ENCODE assay signal across 21 cellular contexts in genomic region chr17:9221231-9222180, GRCh38.
DNase-seq lines count a peak whose midpoint lies in the region; TF ChIP-seq lines count a peak whose summit lies in the region.
"Had no signal": no experiment of that assay in that cellular context is flagged by ENCODE, and none has a peak within 500 bp of the region (broad histone marks: within the 10 kb centered on the region; RNA-seq: fewer than 3 reads in every experiment).

No MANE protein-coding gene starts in this region.

- H2AFZ ChIP-seq in osteoblast (ENCODE audit: low read length), result no peak overlapping the region

- H3K4me3 ChIP-seq in HUES6 (ENCODE audit: low read depth, low read length) (no peak overlapping the region), esophagus muscularis mucosa (no peak overlapping the region), osteoblast (ENCODE audit: insufficient read depth, low read length) (no peak overlapping the region)
- H3K4me3 ChIP-seq: HAP-1, Peyer's patch had no signal

- intact Hi-C loops in esophagus muscularis mucosa (cut with DNase I), result no loop called here

- H3K27me3 ChIP-seq in HUES6 (ENCODE audit: control insufficient read depth, insufficient read depth, low read length) (no peaks in the 10 kb centered on the region; the same call in 1 of the 2 replicates), esophagus muscularis mucosa (no peaks in the 10 kb centered on the region), osteoblast (ENCODE audit: insufficient read depth, low read length) (no peaks in the 10 kb centered on the region)
- H3K27me3 ChIP-seq: Peyer's patch had no signal

- TF ChIP-seq POLR2A in esophagus muscularis mucosa (IDR thresholded peaks at IDR 0.05; ENCODE audit: low read depth), result no peak

- H3K9ac ChIP-seq in HUES6 (ENCODE audit: low read length), result peak overlapping the region; percentile 17

- DNase-seq in ELF-1 (ENCODE audit: low read depth, low spot score) (peak; percentile 48), esophagus muscularis mucosa (ENCODE audit: extremely low spot score) (no peak), osteoblast (ENCODE audit: insufficient read length, low spot score, missing footprints) (peak; percentile 55), SIG-M5 (lab: John Stamatoyannopoulos, UW) (no peak), medulla oblongata (ENCODE audit: extremely low spot score) (no peak), NCI-H1105 (lab: John Stamatoyannopoulos, UW) (no peak)
- DNase-seq: GDM1; KBM-7; MM.1S; NCI-H1048; NCI-H1436; NCI-H1930; NCI-H2227 treated with DMSO at 0.1 percent for 48 hours; NCI-H510A; NCI-H774; NK-92 treated with Interleukin-12 subunit alpha and Interleukin-12 subunit beta, amount 100 ng/mL, for 24 hours; Peyer's patch had no signal

- no peak overlapping the region for H3K4me2 ChIP-seq in osteoblast (ENCODE audit: insufficient read depth, low read length)

- WGBS in esophagus muscularis mucosa, result 81% methylated on average over 16 of the region's 29 CpGs

- no peaks in the 10 kb centered on the region for H4K20me1 ChIP-seq in osteoblast (ENCODE audit: insufficient read depth, low read length)

- H3K27ac ChIP-seq in HUES6 (ENCODE audit: low read depth, low read length) (no peak overlapping the region), esophagus muscularis mucosa (replicated peaks in 1 of 4) (peak overlapping the region in 3 of 4 donors; percentile 74 to 83 (median 83)), osteoblast (ENCODE audit: low read depth, low read length) (no peak overlapping the region)
- H3K27ac ChIP-seq: C4-2B, HL-60, Peyer's patch had no signal

- no peak for TF ChIP-seq EP300 in esophagus muscularis mucosa (IDR thresholded peaks at IDR 0.05)

- H3K36me3 ChIP-seq in HUES6 (ENCODE audit: control insufficient read depth, insufficient read depth, low read length), result no peaks in the 10 kb centered on the region
- H3K36me3 ChIP-seq in esophagus muscularis mucosa, result peaks cover 0 to 17% (median 6%) of the 10 kb centered on the region in 4 donors
- H3K36me3 ChIP-seq in osteoblast (ENCODE audit: insufficient read depth, low read length), result no peaks in the 10 kb centered on the region
- H3K36me3 ChIP-seq: HAP-1, Peyer's patch had no signal

- TF ChIP-seq CTCF in esophagus muscularis mucosa (IDR thresholded peaks at IDR 0.05) (no peak), osteoblast (IDR thresholded peaks at IDR 0.05; ENCODE audit: extremely low read depth, low read depth, low read length) (no peak)

- peaks cover under 1% of the 10 kb centered on the region; the same call in 1 of the 2 replicates for H3K9me3 ChIP-seq in HUES6 (ENCODE audit: control insufficient read depth, insufficient read depth, low read depth, low read length)
- H3K9me3 ChIP-seq in esophagus muscularis mucosa, result no peaks in the 10 kb centered on the region
- H3K9me3 ChIP-seq in osteoblast (ENCODE audit: low read depth, low read length), result no peaks in the 10 kb centered on the region
- H3K9me3 ChIP-seq: HAP-1, Peyer's patch had no signal

- H3K4me1 ChIP-seq in HUES6 (ENCODE audit: control insufficient read depth, insufficient read depth, low read length) (peaks cover 35% of the 10 kb centered on the region), esophagus muscularis mucosa (peaks cover 5 to 74% (median 58%) of the 10 kb centered on the region in 4 donors), osteoblast (ENCODE audit: insufficient read depth, low read length) (peaks cover 5% of the 10 kb centered on the region)
- H3K4me1 ChIP-seq: HAP-1, Peyer's patch had no signal

- H3K79me2 ChIP-seq in osteoblast (ENCODE audit: insufficient read depth, low read length), result no peaks in the 10 kb centered on the region

Comparison
In these comparisons a context has a peak if more than half of its experiments do, and no peak if none do; other contexts are left out.
1. DNase-seq: peak in ELF-1 (single experiment) and osteoblast (single experiment); none in esophagus muscularis mucosa (single experiment), SIG-M5 (single experiment), medulla oblongata (single experiment) and NCI-H1105 (single experiment).
2. H3K27ac ChIP-seq: peak in esophagus muscularis mucosa (3 of 4); none in HUES6 (single experiment) and osteoblast (single experiment).